ENCODE assay signal across 13 cellular contexts in genomic region chr13:99287544-99287943, GRCh38. TPM values are rescaled to one million over a fixed set of nuclear protein-coding genes. Genes with fewer than 3 reads are reported as not detected.
DNase-seq lines count a peak whose midpoint lies in the region; ATAC-seq and TF ChIP-seq lines count a peak whose summit lies in the region.
"Had no signal": no experiment of that assay in that cellular context is flagged by ENCODE, and none has a peak within 500 bp of the region (broad histone marks: within the 10 kb centered on the region; RNA-seq: fewer than 3 reads in every experiment).

No MANE protein-coding gene starts in this region.

- peak overlapping the region in 1 of 59 donors; percentile 6 for H3K27ac ChIP-seq in dorsolateral prefrontal cortex

- H3K36me3 Mint-ChIP-seq in activated naive CD4-positive, alpha-beta T cell treated with anti-CD3 and anti-CD28 coated beads for 36 hours (ENCODE audit: low read depth): peaks cover 15% of the 10 kb centered on the region
- peaks cover 7 to 9% of the 10 kb centered on the region in 2 donors for H3K36me3 Mint-ChIP-seq in activated naive CD4-positive, alpha-beta T cell treated with anti-CD3 and anti-CD28 coated beads, Interleukin-2, amount 50 U/mL, for 72 hours
- H3K36me3 Mint-ChIP-seq in stimulated activated naive B cell treated with anti-CD40 and anti-IgM and Interleukin-4, amounts not matched to agents 10 μg/mL and 1 μg/mL and 100 μg/mL, for 72 hours: peaks cover 26 to 52% of the 10 kb centered on the region in 2 donors

- H3K27ac Mint-ChIP-seq in activated naive CD4-positive, alpha-beta T cell treated with anti-CD3 and anti-CD28 coated beads for 36 hours: peak overlapping the region; percentile 89
- peak overlapping the region; percentile 65 to 93 for H3K27ac Mint-ChIP-seq in activated naive CD4-positive, alpha-beta T cell treated with anti-CD3 and anti-CD28 coated beads, Interleukin-2, amount 50 U/mL, for 72 hours
- peak overlapping the region; percentile 91 for H3K27ac Mint-ChIP-seq in stimulated activated naive B cell treated with anti-CD40 and anti-IgM and Interleukin-4, amounts not matched to agents 10 μg/mL and 1 μg/mL and 100 μg/mL, for 72 hours

- H3K27me3 ChIP-seq in dorsolateral prefrontal cortex: no peaks in the 10 kb centered on the region

- CTCF ChIA-PET in activated naive CD4-positive, alpha-beta T cell treated with anti-CD3 and anti-CD28 coated beads for 36 hours (lab: Charles Lee): interaction anchor here (0.6 to 3.3 kb wide), 9 partner anchors 9 to 150 kb away, joined by 3 to 13 read pairs (median 4); no protein-coding TSS in a partner anchor

- no peaks in the 10 kb centered on the region for H3K27me3 Mint-ChIP-seq in activated naive CD4-positive, alpha-beta T cell treated with anti-CD3 and anti-CD28 coated beads for 36 hours (ENCODE audit: low read depth)
- no peaks in the 10 kb centered on the region for H3K27me3 Mint-ChIP-seq in stimulated activated naive B cell treated with anti-CD40 and anti-IgM and Interleukin-4, amounts not matched to agents 10 μg/mL and 1 μg/mL and 100 μg/mL, for 72 hours

- peaks cover 82% of the 10 kb centered on the region for H3K4me1 Mint-ChIP-seq in activated naive CD4-positive, alpha-beta T cell treated with anti-CD3 and anti-CD28 coated beads for 36 hours (ENCODE audit: low read depth)
- H3K4me1 Mint-ChIP-seq in stimulated activated naive B cell treated with anti-CD40 and anti-IgM and Interleukin-4, amounts not matched to agents 10 μg/mL and 1 μg/mL and 100 μg/mL, for 72 hours: peaks cover 49 to 94% of the 10 kb centered on the region in 2 donors

- no peak for DNase-seq in activated naive CD4-positive, alpha-beta T cell treated with anti-CD3 and anti-CD28 coated beads for 36 hours
- DNase-seq in activated naive CD4-positive, alpha-beta T cell treated with anti-CD3 and anti-CD28 coated beads, Interleukin-2, amount 50 U/mL, for 16 hours: no peak
- DNase-seq in activated naive CD4-positive, alpha-beta T cell treated with anti-CD3 and anti-CD28 coated beads, Interleukin-2, amount 50 U/mL, for 72 hours (ENCODE audit: low spot score in 2 of 2): no peak
- no peak for DNase-seq in stimulated activated naive B cell treated with anti-CD40 and anti-IgM and Interleukin-4, amounts not matched to agents 10 μg/mL and 1 μg/mL and 100 μg/mL, for 72 hours
- DNase-seq in MV-4-11 (lab: John Stamatoyannopoulos, UW): no peak
- no peak for DNase-seq in dorsolateral prefrontal cortex
- no peak for DNase-seq in medulla oblongata (ENCODE audit: extremely low spot score)
- DNase-seq: NCI-H146 had no signal

- no peak overlapping the region for H3K4me3 Mint-ChIP-seq in activated naive CD4-positive, alpha-beta T cell treated with anti-CD3 and anti-CD28 coated beads for 36 hours
- peak overlapping the region; percentile 17 to 65 for H3K4me3 Mint-ChIP-seq in stimulated activated naive B cell treated with anti-CD40 and anti-IgM and Interleukin-4, amounts not matched to agents 10 μg/mL and 1 μg/mL and 100 μg/mL, for 72 hours

- peak; percentile 8 for ATAC-seq in HG02852 (IDR thresholded peaks at IDR 0.05; ENCODE audit: unreplicated experiment)
- peak in 1 of 2 donors; percentile 0 for ATAC-seq in activated naive CD4-positive, alpha-beta T cell treated with anti-CD3 and anti-CD28 coated beads, Interleukin-2, amount 50 U/mL, for 72 hours
- peak in 1 of 2 donors; percentile 2 for ATAC-seq in stimulated activated naive B cell treated with anti-CD40 and anti-IgM and Interleukin-4, amounts not matched to agents 10 μg/mL and 1 μg/mL and 100 μg/mL, for 72 hours (replicated peaks)

- H3K4me3 ChIP-seq in dorsolateral prefrontal cortex: no peak overlapping the region
- H3K4me3 ChIP-seq: smooth muscle cell had no signal

- no peaks in the 10 kb centered on the region for H3K9me3 Mint-ChIP-seq in activated naive CD4-positive, alpha-beta T cell treated with anti-CD3 and anti-CD28 coated beads for 36 hours
- H3K9me3 Mint-ChIP-seq in activated naive CD4-positive, alpha-beta T cell treated with anti-CD3 and anti-CD28 coated beads, Interleukin-2, amount 50 U/mL, for 72 hours: no peaks in the 10 kb centered on the region
- H3K9me3 Mint-ChIP-seq in stimulated activated naive B cell treated with anti-CD40 and anti-IgM and Interleukin-4, amounts not matched to agents 10 μg/mL and 1 μg/mL and 100 μg/mL, for 72 hours: no peaks in the 10 kb centered on the region

- TF ChIP-seq CTCF in dorsolateral prefrontal cortex (IDR thresholded peaks at IDR 0.05 in 54 of 56, conservative IDR thresholded peaks at IDR 0.05 in 2 of 56; ENCODE audit: low read depth in 1 of 56, partially characterized antibody in 56 of 56): no peak

- intact Hi-C loops in activated naive CD4-positive, alpha-beta T cell treated with anti-CD3 and anti-CD28 coated beads for 36 hours (cut with micrococcal nuclease): loop anchor here (5.0 to 10.0 kb wide), 3 partner anchors 320 to 527 kb away; partner anchors contain the start of gene CLYBL
- intact Hi-C loops in dorsolateral prefrontal cortex (cut with DNase I): no loop called here

RNA-seq across cellular contexts. Expression of gene GPR183, which starts 19.7 kb away (rescaled TPM):
- 10 to 100 TPM; 37.4 to 38.8 TPM for total RNA-seq in activated naive CD4-positive, alpha-beta T cell treated with anti-CD3 and anti-CD28 coated beads for 36 hours
- 10 to 100 TPM; 55.0 to 55.4 TPM for total RNA-seq in activated naive CD4-positive, alpha-beta T cell treated with anti-CD3 and anti-CD28 coated beads, Interleukin-2, amount 50 U/mL, for 72 hours
- total RNA-seq in dorsolateral prefrontal cortex: 10 to 100 TPM in 3 of 120 experiments, 1 to 10 TPM in 81, under 1 TPM in 32, not detected in 4; 0.29 to 16.2 (median 1.7) TPM
- total RNA-seq: H1 had no signal

RNA-seq across cellular contexts. Expression of gene GPR18, which starts 29.4 kb away (rescaled TPM):
- 1 to 10 TPM; 2.4 TPM for total RNA-seq in activated naive CD4-positive, alpha-beta T cell treated with anti-CD3 and anti-CD28 coated beads for 36 hours
- total RNA-seq in activated naive CD4-positive, alpha-beta T cell treated with anti-CD3 and anti-CD28 coated beads, Interleukin-2, amount 50 U/mL, for 72 hours: 1 to 10 TPM; 2.0 to 8.4 TPM
- not detected for total RNA-seq in dorsolateral prefrontal cortex
- total RNA-seq: H1, kidney epithelial cell, myocyte, smooth muscle cell had no signal
